Comparison of ENCODE assay signal across 28 cellular contexts in genomic region chr6:16452348-16452747, GRCh38.
"Had no signal": no experiment of that assay in that cellular context is flagged by ENCODE, and none has a peak within 500 bp of the region (broad histone marks: within the 10 kb centered on the region; RNA-seq: fewer than 3 reads in every experiment).

No MANE protein-coding gene starts in this region.

- H3K27me3 ChIP-seq: adrenal gland, body of pancreas, MG63, Peyer's patch had no signal

- H3K4me3 ChIP-seq: adrenal gland, body of pancreas, MG63, Peyer's patch had no signal

- H3K9me3 ChIP-seq: adrenal gland, body of pancreas, MG63, Peyer's patch had no signal

- H3K9me3 Mint-ChIP-seq: activated naive CD4-positive, alpha-beta T cell treated with anti-CD3 and anti-CD28 coated beads for 36 hours had no signal

- H3K27me3 Mint-ChIP-seq: activated CD4-positive, alpha-beta T cell treated with anti-CD3 and anti-CD28 coated beads, Interleukin-2, amount 10 ng/mL, durations not matched to agents 7 days and 5 days had no signal

- H3K4me3 Mint-ChIP-seq: activated CD4-positive, alpha-beta T cell treated with anti-CD3 and anti-CD28 coated beads, Interleukin-2, amount 10 ng/mL, durations not matched to agents 7 days and 5 days; activated CD8-positive, alpha-beta T cell treated with anti-CD3 and anti-CD28 coated beads, Interleukin-2, amount 10 ng/mL, durations not matched to agents 7 days and 5 days; activated naive CD4-positive, alpha-beta T cell treated with anti-CD3 and anti-CD28 coated beads for 36 hours had no signal

- H3K36me3 ChIP-seq: adrenal gland, MG63, Peyer's patch, WERI-Rb-1 had no signal

- ATAC-seq: activated CD8-positive, alpha-beta T cell treated with anti-CD3 and anti-CD28 coated beads, Interleukin-2, amount 10 ng/mL, durations not matched to agents 7 days and 5 days; body of pancreas; SK-N-SH treated with all-trans-retinoic acid at 6 μM for 48 hours had no signal

- H3K4me1 ChIP-seq: Peyer's patch had no signal

- H3K27ac Mint-ChIP-seq: activated CD4-positive, alpha-beta T cell treated with anti-CD3 and anti-CD28 coated beads, Interleukin-2, amount 10 ng/mL, durations not matched to agents 7 days and 5 days; activated CD8-positive, alpha-beta T cell treated with anti-CD3 and anti-CD28 coated beads, Interleukin-2, amount 10 ng/mL, durations not matched to agents 7 days and 5 days; activated naive CD4-positive, alpha-beta T cell treated with anti-CD3 and anti-CD28 coated beads for 36 hours; activated naive CD4-positive, alpha-beta T cell treated with anti-CD3 and anti-CD28 coated beads, Interleukin-2, amount 50 U/mL, for 72 hours had no signal

- H3K27ac ChIP-seq: adrenal gland, body of pancreas, Peyer's patch, WERI-Rb-1 had no signal

- DNase-seq: activated CD4-positive, alpha-beta T cell treated with anti-CD3 and anti-CD28 coated beads, Interleukin-2, amount 10 ng/mL, durations not matched to agents 7 days and 5 days; activated CD4-positive, alpha-beta T cell treated with anti-CD3 and anti-CD28 coated beads, Interleukin-2, amount 50 U/mL, for 48 hours; activated CD4-positive, CD25-positive, alpha-beta regulatory T cell; activated CD8-positive, alpha-beta T cell treated with anti-CD3 and anti-CD28 coated beads, Interleukin-2, amount 10 ng/mL, durations not matched to agents 7 days and 5 days; activated gamma-delta T cell treated with Interleukin-2 at 50 U/mL for 16 hours; activated naive CD4-positive, alpha-beta T cell treated with anti-CD3 and anti-CD28 coated beads for 36 hours; adrenal gland; body of pancreas; central memory CD4-positive, alpha-beta T cell; Kasumi-1; KG1; MG63; MV-4-11; NCI-H1092; NCI-H1436 treated with DMSO at 0.1 percent for 48 hours; NCI-H1694 treated with DMSO at 0.1 percent for 48 hours; NCI-H2029; NCI-H345; NCI-H524 treated with DMSO at 0.1 percent for 48 hours; Peyer's patch; RPMI8226; SIG-M5; SW 1271; T-helper 1 cell; T1000; WERI-Rb-1 had no signal
